ENCODE assay signal across 8 cellular contexts in genomic region chr2:130182826-130183499, GRCh38. TPM values are rescaled to one million over a fixed set of nuclear protein-coding genes. Genes with fewer than 3 reads are reported as not detected.
DNase-seq lines count a peak whose midpoint lies in the region; ATAC-seq, FAIRE-seq and TF ChIP-seq lines count a peak whose summit lies in the region.
"Not testable (repeated sequence)": the region's sequence is repeated elsewhere in the genome, so short reads cannot be mapped to it uniquely, and the experiment has no call there.

No MANE protein-coding gene starts in this region.

- in situ Hi-C loops in gastrocnemius medialis (cut with MboI; ENCODE audit: low sequenced_read_pairs in 4 of 4) = loop anchor here in 3 of 4 donors (25.0 kb wide), 1 partner anchor 154 kb away; the partner anchor contains the start of gene IMP4 (in 3 of the 3)

- CTCF ChIA-PET in activated naive CD4-positive, alpha-beta T cell treated with anti-CD3 and anti-CD28 coated beads, Interleukin-2, amount 10 ng/mL, durations not matched to agents 7 days and 5 days (lab: Charles Lee) = interaction anchor here (0.8 kb wide), 1 partner anchor 150 kb away, joined by 3 read pairs; no protein-coding TSS in a partner anchor

- intact Hi-C loops in lower leg skin (cut with DNase I; ENCODE audit: low total_unique reads) = loop anchor here (10.0 kb wide), 1 partner anchor 162 kb away; the partner anchor contains the start of gene IMP4
- intact Hi-C loops in gastrocnemius medialis (cut with DNase I; ENCODE audit: low total_unique reads) = loop anchor here (2.0 to 10.0 kb wide), 3 partner anchors 150 to 1858 kb away; partner anchors contain the start of gene IMP4

- peak overlapping the region; percentile 17 to 59 (median 40) for H3K27ac ChIP-seq in gastrocnemius medialis

- H3K27me3 ChIP-seq in gastrocnemius medialis = not testable (repeated sequence)

- DNase-seq in AG10803 (ENCODE audit: low read depth); GM19239 (ENCODE audit: insufficient read length, low spot score); activated naive CD4-positive, alpha-beta T cell treated with anti-CD3 and anti-CD28 coated beads, Interleukin-2, amount 10 ng/mL, durations not matched to agents 7 days and 5 days; lower leg skin (ENCODE audit: low spot score in 2 of 2); gastrocnemius medialis: not testable (repeated sequence)
- DNase-seq in RPMI8226 (peak; percentile 7), epithelial cell of esophagus (ENCODE audit: low read depth) (peak; percentile 31)

- H3K4me3 ChIP-seq in AG10803 (ENCODE audit: low read length) (peak overlapping the region; percentile 72), epithelial cell of esophagus (ENCODE audit: low read length) (peak overlapping the region; percentile 46), lower leg skin (ENCODE audit: low read depth, poor library complexity, severe bottlenecking) (peak overlapping the region; percentile 23), gastrocnemius medialis (peak overlapping the region; percentile 41 to 99 (median 93))

- peaks cover 5 to 11% of the 10 kb centered on the region in 2 donors for H3K4me1 ChIP-seq in gastrocnemius medialis

- peak overlapping the region; percentile 85 for H3K27ac Mint-ChIP-seq in activated naive CD4-positive, alpha-beta T cell treated with anti-CD3 and anti-CD28 coated beads, Interleukin-2, amount 10 ng/mL, durations not matched to agents 7 days and 5 days

- H3K9me3 Mint-ChIP-seq in activated naive CD4-positive, alpha-beta T cell treated with anti-CD3 and anti-CD28 coated beads, Interleukin-2, amount 10 ng/mL, durations not matched to agents 7 days and 5 days = not testable (repeated sequence)

- H3K4me1 Mint-ChIP-seq in activated naive CD4-positive, alpha-beta T cell treated with anti-CD3 and anti-CD28 coated beads, Interleukin-2, amount 10 ng/mL, durations not matched to agents 7 days and 5 days = peaks cover 39% of the 10 kb centered on the region

- peak; percentile 18 for ATAC-seq in HG03159 (IDR thresholded peaks at IDR 0.05; ENCODE audit: unreplicated experiment)
- not testable (repeated sequence) for ATAC-seq in gastrocnemius medialis

- H3K36me3 Mint-ChIP-seq in activated naive CD4-positive, alpha-beta T cell treated with anti-CD3 and anti-CD28 coated beads, Interleukin-2, amount 10 ng/mL, durations not matched to agents 7 days and 5 days = peaks cover 10% of the 10 kb centered on the region

- WGBS in lower leg skin, 2 donors = 30 to 35% methylated on average over 15 to 16 of the region's 23 CpGs

- peak overlapping the region; percentile 76 for H3K4me3 Mint-ChIP-seq in activated naive CD4-positive, alpha-beta T cell treated with anti-CD3 and anti-CD28 coated beads, Interleukin-2, amount 10 ng/mL, durations not matched to agents 7 days and 5 days

- FAIRE-seq in GM19239 (lab: Jason Lieb, UNC) = peak; percentile 76

- TF ChIP-seq CTCF in AG10803 (conservative IDR thresholded peaks at IDR 0.05; ENCODE audit: low read length); epithelial cell of esophagus (IDR thresholded peaks at IDR 0.05; ENCODE audit: insufficient read depth, low read depth, low read length, missing control alignments); lower leg skin (IDR thresholded peaks at IDR 0.05); gastrocnemius medialis (IDR thresholded peaks at IDR 0.05 in 4 of 5, conservative IDR thresholded peaks at IDR 0.05 in 1 of 5): not testable (repeated sequence)

- not testable (repeated sequence) for H3K36me3 ChIP-seq in gastrocnemius medialis

- not testable (repeated sequence) for H3K27me3 Mint-ChIP-seq in activated naive CD4-positive, alpha-beta T cell treated with anti-CD3 and anti-CD28 coated beads, Interleukin-2, amount 10 ng/mL, durations not matched to agents 7 days and 5 days

- not testable (repeated sequence) for TF ChIP-seq POLR2A in lower leg skin (IDR thresholded peaks at IDR 0.05); gastrocnemius medialis (IDR thresholded peaks at IDR 0.05)

- not testable (repeated sequence) for H3K9me3 ChIP-seq in gastrocnemius medialis

RNA-seq across cellular contexts. Expression of gene MZT2B, which starts 0.9 kb away (rescaled TPM):
- 100 to 1,000 TPM; 127 to 189 (median 149) TPM for total RNA-seq in lower leg skin
- total RNA-seq in gastrocnemius medialis = 10 to 100 TPM; 57.0 to 86.5 (median 69.9) TPM

RNA-seq across cellular contexts. Expression of gene SMPD4, which starts 1.6 kb away (rescaled TPM):
- total RNA-seq in lower leg skin (10 to 100 TPM; 29.7 to 44.4 (median 38.6) TPM), gastrocnemius medialis (10 to 100 TPM; 19.5 to 33.4 (median 24.5) TPM)

RNA-seq across cellular contexts. Expression of gene TUBA3E, which starts 15.3 kb away (rescaled TPM):
- total RNA-seq in lower leg skin = not detected
- not detected for total RNA-seq in gastrocnemius medialis

RNA-seq across cellular contexts. Expression of gene CCDC74B, which starts 38.1 kb away (rescaled TPM):
- total RNA-seq in lower leg skin (1 to 10 TPM in 3 of 4 donors, under 1 TPM in 1; 0.84 to 4.0 (median 3.2) TPM), gastrocnemius medialis (1 to 10 TPM in 1 of 4 donors, under 1 TPM in 1, not detected in 2; 0.42 to 1.2 TPM)

RNA-seq across cellular contexts. Expression of gene POTEF, which starts 53.9 kb away (rescaled TPM):
- total RNA-seq in lower leg skin (not detected), gastrocnemius medialis (not detected)

Comparison
In these comparisons a context has a peak if more than half of its experiments do, and no peak if none do; other contexts are left out.
1. H3K4me3 ChIP-seq: peak in every context shown above with its lines; median percentile 93 in gastrocnemius medialis; 72 in AG10803; 46 in epithelial cell of esophagus; 23 in lower leg skin.